8 cellular contexts compared by ENCODE assay signal in genomic region chr14:103121161-103121845, GRCh38. TPM values are rescaled to one million over a fixed set of nuclear protein-coding genes. Genes with fewer than 3 reads are reported as not detected.
DNase-seq lines count a peak whose midpoint lies in the region; ATAC-seq and TF ChIP-seq lines count a peak whose summit lies in the region.

No MANE protein-coding gene starts in this region.

- peak overlapping the region; percentile 26 for H3K4me3 Mint-ChIP-seq in CD8-positive, alpha-beta T cell
- H3K4me3 Mint-ChIP-seq in stimulated activated naive CD8-positive, alpha-beta T cell treated with anti-CD3 and anti-CD28 coated beads, Interleukin-15, amount 100 ng/mL, for 72 hours: no peak overlapping the region

- H3K27me3 ChIP-seq in CD8-positive, alpha-beta T cell (ENCODE audit: insufficient read depth, low read length): peaks cover 8% of the 10 kb centered on the region

- H3K27me3 Mint-ChIP-seq in CD8-positive, alpha-beta T cell (ENCODE audit: low read depth): peaks cover 16% of the 10 kb centered on the region
- peaks cover 49% of the 10 kb centered on the region for H3K27me3 Mint-ChIP-seq in stimulated activated naive CD8-positive, alpha-beta T cell treated with anti-CD3 and anti-CD28 coated beads, Interleukin-15, amount 100 ng/mL, for 72 hours

- H3K36me3 ChIP-seq in CD8-positive, alpha-beta T cell (ENCODE audit: insufficient read depth, low read length): no peaks in the 10 kb centered on the region

- no peaks in the 10 kb centered on the region for H3K9me3 Mint-ChIP-seq in CD8-positive, alpha-beta T cell
- H3K9me3 Mint-ChIP-seq in stimulated activated naive CD8-positive, alpha-beta T cell treated with anti-CD3 and anti-CD28 coated beads, Interleukin-15, amount 100 ng/mL, for 72 hours: no peaks in the 10 kb centered on the region

- no peaks in the 10 kb centered on the region for H3K9me3 ChIP-seq in CD8-positive, alpha-beta T cell (ENCODE audit: low read length)

- no peak for TF ChIP-seq CTCF in CD8-positive, alpha-beta T cell (IDR thresholded peaks at IDR 0.05)

- H3K4me1 Mint-ChIP-seq in CD8-positive, alpha-beta T cell (ENCODE audit: low read depth): no peaks in the 10 kb centered on the region
- H3K4me1 Mint-ChIP-seq in stimulated activated naive CD8-positive, alpha-beta T cell treated with anti-CD3 and anti-CD28 coated beads, Interleukin-15, amount 100 ng/mL, for 72 hours: peaks cover 13% of the 10 kb centered on the region

- CTCF ChIA-PET in CD8-positive, alpha-beta T cell (lab: Charles Lee): no interaction called here

- H3K4me3 ChIP-seq in CD8-positive, alpha-beta T cell (ENCODE audit: low read depth, low read length): no peak overlapping the region

- POLR2A ChIA-PET in CD8-positive, alpha-beta T cell (lab: Charles Lee): no interaction called here

- no peak for ATAC-seq in CD8-positive, alpha-beta T cell
- ATAC-seq in left cardiac atrium: peak; percentile 6 to 31
- ATAC-seq in GM21723 (IDR thresholded peaks at IDR 0.05; ENCODE audit: unreplicated experiment): no peak
- no peak for ATAC-seq in stimulated activated naive CD8-positive, alpha-beta T cell treated with anti-CD3 and anti-CD28 coated beads, Interleukin-15, amount 100 ng/mL, for 72 hours

- H3K27ac ChIP-seq in CD8-positive, alpha-beta T cell (ENCODE audit: low read depth, low read length): no peak overlapping the region

- no peaks in the 10 kb centered on the region for H3K4me1 ChIP-seq in CD8-positive, alpha-beta T cell (ENCODE audit: insufficient read depth, low read length)

- H3K27ac Mint-ChIP-seq in CD8-positive, alpha-beta T cell: no peak overlapping the region
- no peak overlapping the region for H3K27ac Mint-ChIP-seq in stimulated activated naive CD8-positive, alpha-beta T cell treated with anti-CD3 and anti-CD28 coated beads, Interleukin-15, amount 100 ng/mL, for 72 hours

- no peak for DNase-seq in CD8-positive, alpha-beta T cell
- DNase-seq in SHP77 (lab: John Stamatoyannopoulos, UW): peak; percentile 55 to 82
- DNase-seq in left cardiac atrium: peak; percentile 65
- DNase-seq in pons (ENCODE audit: low spot score): peak; percentile 38
- no peak for DNase-seq in KG1 (lab: John Stamatoyannopoulos, UW)
- no peak for DNase-seq in activated CD4-positive, alpha-beta T cell treated with anti-CD3 and anti-CD28 coated beads, Interleukin-2, amount 50 U/mL, for 4 hours
- no peak for DNase-seq in stimulated activated naive CD8-positive, alpha-beta T cell treated with anti-CD3 and anti-CD28 coated beads, Interleukin-15, amount 100 ng/mL, for 72 hours

- intact Hi-C loops in CD8-positive, alpha-beta T cell (cut with DNase I, micrococcal nuclease): no loop called here
- intact Hi-C loops in left cardiac atrium (cut with DNase I): no loop called here

- H3K36me3 Mint-ChIP-seq in CD8-positive, alpha-beta T cell: no peaks in the 10 kb centered on the region

RNA-seq across cellular contexts. Expression of gene TNFAIP2, which starts 2.0 kb away (rescaled TPM):
- total RNA-seq in CD8-positive, alpha-beta T cell: under 1 TPM; 0.44 to 0.90 TPM
- 10 to 100 TPM; 60.2 to 72.0 TPM for total RNA-seq in left cardiac atrium

RNA-seq across cellular contexts. Expression of gene EXOC3L4, which starts 26.8 kb away (rescaled TPM):
- not detected for total RNA-seq in CD8-positive, alpha-beta T cell
- under 1 TPM; 0.91 to 0.92 TPM for total RNA-seq in left cardiac atrium

RNA-seq across cellular contexts. Expression of gene LBHD2, which starts 37.3 kb away (rescaled TPM):
- not detected for total RNA-seq in CD8-positive, alpha-beta T cell
- total RNA-seq in left cardiac atrium: under 1 TPM in 1 of 2 donors, not detected in 1; 0.47 TPM

Comparison
In these comparisons a context has a peak if more than half of its experiments do, and no peak if none do; other contexts are left out.
1. ATAC-seq: peak in left cardiac atrium (2 of 2); none in CD8-positive, alpha-beta T cell (single experiment), GM21723 (single experiment) and stimulated activated naive CD8-positive, alpha-beta T cell treated with anti-CD3 and anti-CD28 coated beads, Interleukin-15, amount 100 ng/mL, for 72 hours (single experiment).
2. DNase-seq: peak in SHP77 (2 of 2), left cardiac atrium (single experiment) and pons (single experiment); none in CD8-positive, alpha-beta T cell (0 of 7), KG1 (single experiment), activated CD4-positive, alpha-beta T cell treated with anti-CD3 and anti-CD28 coated beads, Interleukin-2, amount 50 U/mL, for 4 hours (0 of 2) and stimulated activated naive CD8-positive, alpha-beta T cell treated with anti-CD3 and anti-CD28 coated beads, Interleukin-15, amount 100 ng/mL, for 72 hours (0 of 2).
3. RNA of gene TNFAIP2, which starts 2.0 kb away (total RNA-seq): 60.2 to 72.0 TPM in left cardiac atrium; 0.44 to 0.90 TPM in CD8-positive, alpha-beta T cell; every median in the first group is over 10 times any median in the second.